Comparison of ENCODE assay signal across 1 cellular context in genomic region chr1:91835087-91835521, GRCh38.
A peak's percentile ranks its signal among the peaks of the same experiment; 100 is the strongest.
TF ChIP-seq lines count a peak whose summit lies in the region.

No MANE protein-coding gene starts in this region.

TF ChIP-seq in HepG2, 621 proteins besides CTCF, POLR2A, EP300 and RAD21 (continued from another document):
- no peak for TF ChIP-seq ZNF639 (CRISPR knock-in tag; conservative IDR thresholded peaks at IDR 0.05)
- TF ChIP-seq SALL1 (CRISPR knock-in tag; IDR thresholded peaks at IDR 0.05) = 0 out of 2 replicates have a peak, but pooled peaks have one; percentile 7
- no peak for TF ChIP-seq ARNTL (CRISPR knock-in tag; IDR thresholded peaks at IDR 0.05)
- TF ChIP-seq KLF9 (CRISPR knock-in tag; IDR thresholded peaks at IDR 0.05; ENCODE audit: low read depth) = no peak
- TF ChIP-seq MTA3 (CRISPR knock-in tag; IDR thresholded peaks at IDR 0.05) = no peak
- TF ChIP-seq SAP130 (CRISPR knock-in tag; IDR thresholded peaks at IDR 0.05; ENCODE audit: low read depth) = 0 out of 2 replicates have a peak, but pooled peaks have one; percentile 19
- TF ChIP-seq, protein P1, sequence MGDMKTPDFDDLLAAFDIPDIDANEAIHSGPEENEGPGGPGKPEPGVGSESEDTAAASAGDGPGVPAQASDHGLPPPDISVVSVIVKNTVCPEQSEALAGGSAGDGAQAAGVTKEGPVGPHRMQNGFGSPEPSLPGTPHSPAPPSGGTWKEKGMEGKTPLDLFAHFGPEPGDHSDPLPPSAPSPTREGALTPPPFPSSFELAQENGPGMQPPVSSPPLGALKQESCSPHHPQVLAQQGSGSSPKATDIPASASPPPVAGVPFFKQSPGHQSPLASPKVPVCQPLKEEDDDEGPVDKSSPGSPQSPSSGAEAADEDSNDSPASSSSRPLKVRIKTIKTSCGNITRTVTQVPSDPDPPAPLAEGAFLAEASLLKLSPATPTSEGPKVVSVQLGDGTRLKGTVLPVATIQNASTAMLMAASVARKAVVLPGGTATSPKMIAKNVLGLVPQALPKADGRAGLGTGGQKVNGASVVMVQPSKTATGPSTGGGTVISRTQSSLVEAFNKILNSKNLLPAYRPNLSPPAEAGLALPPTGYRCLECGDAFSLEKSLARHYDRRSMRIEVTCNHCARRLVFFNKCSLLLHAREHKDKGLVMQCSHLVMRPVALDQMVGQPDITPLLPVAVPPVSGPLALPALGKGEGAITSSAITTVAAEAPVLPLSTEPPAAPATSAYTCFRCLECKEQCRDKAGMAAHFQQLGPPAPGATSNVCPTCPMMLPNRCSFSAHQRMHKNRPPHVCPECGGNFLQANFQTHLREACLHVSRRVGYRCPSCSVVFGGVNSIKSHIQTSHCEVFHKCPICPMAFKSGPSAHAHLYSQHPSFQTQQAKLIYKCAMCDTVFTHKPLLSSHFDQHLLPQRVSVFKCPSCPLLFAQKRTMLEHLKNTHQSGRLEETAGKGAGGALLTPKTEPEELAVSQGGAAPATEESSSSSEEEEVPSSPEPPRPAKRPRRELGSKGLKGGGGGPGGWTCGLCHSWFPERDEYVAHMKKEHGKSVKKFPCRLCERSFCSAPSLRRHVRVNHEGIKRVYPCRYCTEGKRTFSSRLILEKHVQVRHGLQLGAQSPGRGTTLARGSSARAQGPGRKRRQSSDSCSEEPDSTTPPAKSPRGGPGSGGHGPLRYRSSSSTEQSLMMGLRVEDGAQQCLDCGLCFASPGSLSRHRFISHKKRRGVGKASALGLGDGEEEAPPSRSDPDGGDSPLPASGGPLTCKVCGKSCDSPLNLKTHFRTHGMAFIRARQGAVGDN (CRISPR knock-in tag; IDR thresholded peaks at IDR 0.05) = 0 out of 2 replicates have a peak, but pooled peaks have one; percentile 11
- TF ChIP-seq SPEN (CRISPR knock-in tag; IDR thresholded peaks at IDR 0.05; ENCODE audit: low read depth) = peak; percentile 30; the same call in 1 of the 2 replicates
- 0 out of 2 replicates have a peak, but pooled peaks have one; percentile 25 for TF ChIP-seq ZNF644 (CRISPR knock-in tag; IDR thresholded peaks at IDR 0.05; ENCODE audit: low read depth)
- no peak for TF ChIP-seq BCL6 (CRISPR knock-in tag; IDR thresholded peaks at IDR 0.05)
- 0 out of 2 replicates have a peak, but pooled peaks have one; percentile 51 for TF ChIP-seq ZNF7 (CRISPR knock-in tag; IDR thresholded peaks at IDR 0.05)
- TF ChIP-seq PPARG (CRISPR knock-in tag; conservative IDR thresholded peaks at IDR 0.05) = peak; percentile 88
- TF ChIP-seq MEF2D (CRISPR knock-in tag; IDR thresholded peaks at IDR 0.05) = 0 out of 2 replicates have a peak, but pooled peaks have one; percentile 32
- peak; percentile 81 for TF ChIP-seq HNF4A (CRISPR knock-in tag; IDR thresholded peaks at IDR 0.05)
- peak; percentile 48; the same call in 1 of the 2 replicates for TF ChIP-seq PHF21A (CRISPR knock-in tag; IDR thresholded peaks at IDR 0.05)
- no peak for TF ChIP-seq ZNF792 (CRISPR knock-in tag; IDR thresholded peaks at IDR 0.05)
- TF ChIP-seq IKZF5 (CRISPR knock-in tag; IDR thresholded peaks at IDR 0.05) = no peak
- TF ChIP-seq GFI1 (CRISPR knock-in tag; IDR thresholded peaks at IDR 0.05; ENCODE audit: borderline replicate concordance) = peak; percentile 81
